7 cellular contexts compared by ENCODE assay signal in genomic region chr2:31783446-31784091, GRCh38.
DNase-seq lines count a peak whose midpoint lies in the region; TF ChIP-seq lines count a peak whose summit lies in the region.
"Not testable (repeated sequence)": the region's sequence is repeated elsewhere in the genome, so short reads cannot be mapped to it uniquely, and the experiment has no call there.

No MANE protein-coding gene starts in this region.

- H3K9me3 ChIP-seq in BE2C; HEK293 (ENCODE audit: control insufficient read depth, insufficient read depth, low read depth, low read length); SK-N-MC (ENCODE audit: low read depth, low read length): not testable (repeated sequence)

- H3K4me2 ChIP-seq in mesendoderm (ENCODE audit: low read length): not testable (repeated sequence)

- H3K56ac ChIP-seq in mesendoderm (ENCODE audit: low read length): not testable (repeated sequence)

- H4K5ac ChIP-seq in mesendoderm (ENCODE audit: low read length): not testable (repeated sequence)

- not testable (repeated sequence) for H3K23ac ChIP-seq in mesendoderm (ENCODE audit: low read length)

- DNase-seq in BE2C: peak; percentile 24
- DNase-seq in EH (ENCODE audit: low read depth): peak; percentile 11
- DNase-seq in NCI-H226: peak; percentile 44
- peak; percentile 63 for DNase-seq in SK-N-MC (ENCODE audit: low read depth, low spot score)
- not testable (repeated sequence) for DNase-seq in epithelial cell of prostate (ENCODE audit: low read depth, low spot score)
- DNase-seq in mesendoderm: peak; percentile 8

- not testable (repeated sequence) for H3K27me3 ChIP-seq in BE2C; mesendoderm (ENCODE audit: insufficient read depth, low read length, poor library complexity)

- TF ChIP-seq CTCF in BE2C (IDR thresholded peaks at IDR 0.05; ENCODE audit: low read depth, low read length); HEK293 (tag by site-specific recombination; IDR thresholded peaks at IDR 0.05): not testable (repeated sequence)

- CTCF ChIA-PET in HEK293 (lab: Yijun Ruan, JAX): not testable (repeated sequence)

- not testable (repeated sequence) for H2BK120ac ChIP-seq in mesendoderm (ENCODE audit: low read depth, low read length)

- not testable (repeated sequence) for H3K4me3 ChIP-seq in BE2C (ENCODE audit: low read depth, low read length); HEK293 (ENCODE audit: low read depth, low read length); SK-N-MC; mesendoderm (ENCODE audit: low read length)

- H2BK15ac ChIP-seq in mesendoderm (replicated peaks; ENCODE audit: low read depth): not testable (repeated sequence)

- H3K27ac ChIP-seq in HEK293 (ENCODE audit: extremely low read depth, low read depth, low read length); SK-N-MC; mesendoderm (ENCODE audit: low read depth, low read length): not testable (repeated sequence)
- H3K27ac ChIP-seq in epithelial cell of prostate: peak overlapping the region; percentile 5

- not testable (repeated sequence) for H3K18ac ChIP-seq in mesendoderm (ENCODE audit: low read length)

- POLR2A ChIA-PET in HEK293 (lab: Yijun Ruan, JAX): not testable (repeated sequence)

- not testable (repeated sequence) for H3K79me2 ChIP-seq in mesendoderm (ENCODE audit: control insufficient read depth, insufficient read depth, low read length)

- H3K36me3 ChIP-seq in BE2C; HEK293 (ENCODE audit: control insufficient read depth in 2 of 2, insufficient read depth in 1 of 2, low read length in 2 of 2); SK-N-MC (ENCODE audit: insufficient read depth, low read length); mesendoderm (ENCODE audit: control insufficient read depth, insufficient read depth, low read length): not testable (repeated sequence)

- not testable (repeated sequence) for H3K79me1 ChIP-seq in mesendoderm (ENCODE audit: low read length)

- H3K4me1 ChIP-seq in BE2C; HEK293 (ENCODE audit: control insufficient read depth, insufficient read depth, low read length); mesendoderm (ENCODE audit: control insufficient read depth, low read depth, low read length): not testable (repeated sequence)

- H4K8ac ChIP-seq in mesendoderm (ENCODE audit: low read depth, low read length): not testable (repeated sequence)

- not testable (repeated sequence) for H2BK5ac ChIP-seq in mesendoderm (ENCODE audit: low read length)

- no CpG with 5 or more reads among the region's 6 CpGs for WGBS in mesendoderm (ENCODE audit: extremely low coverage, insufficient coverage, low lambda C conversion rate)

- H3K4ac ChIP-seq in mesendoderm (ENCODE audit: low read depth, low read length): not testable (repeated sequence)

- not testable (repeated sequence) for H2AK5ac ChIP-seq in mesendoderm (ENCODE audit: low read length)

- H3K9ac ChIP-seq in SK-N-MC (ENCODE audit: insufficient read length); mesendoderm (ENCODE audit: low read length): not testable (repeated sequence)

TF ChIP-seq in HEK293, 187 proteins besides CTCF, POLR2A, EP300 and RAD21:
- TF ChIP-seq SETDB1 (IDR thresholded peaks at IDR 0.05; ENCODE audit: insufficient read length, low read length): peak; percentile 60
